8 cellular contexts compared by ENCODE assay signal in genomic region chr2:42134401-42134932, GRCh38. TPM values are rescaled to one million over a fixed set of nuclear protein-coding genes. Genes with fewer than 3 reads are reported as not detected.
A peak's percentile ranks its signal among the peaks of the same experiment; 100 is the strongest.
DNase-seq lines count a peak whose midpoint lies in the region; ATAC-seq and TF ChIP-seq lines count a peak whose summit lies in the region.
"Not testable (repeated sequence)": the region's sequence is repeated elsewhere in the genome, so short reads cannot be mapped to it uniquely, and the experiment has no call there.

No MANE protein-coding gene starts in this region.

- no CpG with 5 or more reads among the region's 10 CpGs for WGBS in mesendoderm (ENCODE audit: extremely low coverage, insufficient coverage, low lambda C conversion rate)

- not testable (repeated sequence) for H2BK15ac ChIP-seq in mesendoderm (replicated peaks; ENCODE audit: low read depth)

- H2BK5ac ChIP-seq in mesendoderm (ENCODE audit: low read length): not testable (repeated sequence)

- H3K27me3 ChIP-seq in BLaER1 treated with 17β-estradiol and CSF1 and Interleukin-3, amounts not matched to agents 10 nM and 100 nM; Caco-2 (replicated peaks; ENCODE audit: control insufficient read depth, insufficient read depth, low read length); mesendoderm (ENCODE audit: insufficient read depth, low read length, poor library complexity): not testable (repeated sequence)

- H3K27ac ChIP-seq in BLaER1 treated with 17β-estradiol and CSF1 and Interleukin-3, amounts not matched to agents 10 nM and 100 nM; mesendoderm (ENCODE audit: low read depth, low read length): not testable (repeated sequence)
- peak overlapping the region; percentile 96 for H3K27ac ChIP-seq in VCaP

- H3K9ac ChIP-seq in BLaER1 treated with 17β-estradiol and CSF1 and Interleukin-3, amounts not matched to agents 10 nM and 100 nM; mesendoderm (ENCODE audit: low read length): not testable (repeated sequence)

- not testable (repeated sequence) for H3K23ac ChIP-seq in mesendoderm (ENCODE audit: low read length)

- not testable (repeated sequence) for H3K4me3 Mint-ChIP-seq in Caco-2 (ENCODE audit: unreplicated experiment); central memory CD8-positive, alpha-beta T cell; nephron; stimulated activated memory B cell treated with anti-CD40 and anti-IgM and Interleukin-4, amounts not matched to agents 10 μg/mL and 1 μg/mL and 100 μg/mL, for 72 hours
- peak overlapping the region; percentile 79 to 81 for H3K4me3 Mint-ChIP-seq in activated T-cell treated with anti-CD3 and anti-CD28 coated beads, Interleukin-2, amount 50 U/mL, for 72 hours

- not testable (repeated sequence) for H2AK5ac ChIP-seq in mesendoderm (ENCODE audit: low read length)

- H3K9me3 ChIP-seq in BLaER1 treated with 17β-estradiol and CSF1 and Interleukin-3, amounts not matched to agents 10 nM and 100 nM (replicated peaks in 1 of 11); Caco-2: not testable (repeated sequence)

- BruUV-seq in Caco-2 (replicated peaks; lab: Mats Ljungman, UMichigan): not testable (repeated sequence)

- H2BK120ac ChIP-seq in mesendoderm (ENCODE audit: low read depth, low read length): peak overlapping the region; percentile 55

- not testable (repeated sequence) for H3K79me1 ChIP-seq in mesendoderm (ENCODE audit: low read length)

- TF ChIP-seq CTCF in Caco-2 (IDR thresholded peaks at IDR 0.05; ENCODE audit: insufficient read depth in 1 of 2, low read depth in 1 of 2, low read length in 1 of 2, severe bottlenecking in 1 of 2, unreplicated experiment in 1 of 2); VCaP (conservative IDR thresholded peaks at IDR 0.05); nephron (IDR thresholded peaks at IDR 0.05; ENCODE audit: unreplicated experiment in 3 of 3): not testable (repeated sequence)

- H3K36me3 Mint-ChIP-seq in Caco-2 (ENCODE audit: insufficient read depth, unreplicated experiment); activated T-cell treated with anti-CD3 and anti-CD28 coated beads, Interleukin-2, amount 50 U/mL, for 72 hours (ENCODE audit: insufficient read depth in 2 of 2); central memory CD8-positive, alpha-beta T cell (ENCODE audit: insufficient read depth); nephron (ENCODE audit: low read depth); stimulated activated memory B cell treated with anti-CD40 and anti-IgM and Interleukin-4, amounts not matched to agents 10 μg/mL and 1 μg/mL and 100 μg/mL, for 72 hours: not testable (repeated sequence)

- DNase-seq in Caco-2; activated T-cell treated with anti-CD3 and anti-CD28 coated beads, Interleukin-2, amount 50 U/mL, for 72 hours; central memory CD8-positive, alpha-beta T cell (ENCODE audit: low spot score in 2 of 2); mesendoderm: not testable (repeated sequence)

- H3K27me3 Mint-ChIP-seq in Caco-2 (ENCODE audit: insufficient read depth, unreplicated experiment); activated T-cell treated with anti-CD3 and anti-CD28 coated beads, Interleukin-2, amount 50 U/mL, for 72 hours (ENCODE audit: low read depth); central memory CD8-positive, alpha-beta T cell; nephron (ENCODE audit: low read depth); stimulated activated memory B cell treated with anti-CD40 and anti-IgM and Interleukin-4, amounts not matched to agents 10 μg/mL and 1 μg/mL and 100 μg/mL, for 72 hours: not testable (repeated sequence)

- H3K4me2 ChIP-seq in BLaER1 treated with 17β-estradiol and CSF1 and Interleukin-3, amounts not matched to agents 10 nM and 100 nM: peak overlapping the region in 10 of 11 experiments; percentile 73 to 96 (median 90); a peak in 19 of 22 replicates
- H3K4me2 ChIP-seq in mesendoderm (ENCODE audit: low read length): not testable (repeated sequence)

- H3K27ac Mint-ChIP-seq in Caco-2 (ENCODE audit: unreplicated experiment) (peak overlapping the region; percentile 84), nephron (peak overlapping the region in 2 of 3 experiments; percentile 56 to 93)
- not testable (repeated sequence) for H3K27ac Mint-ChIP-seq in activated T-cell treated with anti-CD3 and anti-CD28 coated beads, Interleukin-2, amount 50 U/mL, for 72 hours
- H3K27ac Mint-ChIP-seq in central memory CD8-positive, alpha-beta T cell (ENCODE audit: low read depth): peak overlapping the region; percentile 44
- peak overlapping the region; percentile 60 for H3K27ac Mint-ChIP-seq in stimulated activated memory B cell treated with anti-CD40 and anti-IgM and Interleukin-4, amounts not matched to agents 10 μg/mL and 1 μg/mL and 100 μg/mL, for 72 hours

- H3K9me3 Mint-ChIP-seq in Caco-2 (ENCODE audit: unreplicated experiment); activated T-cell treated with anti-CD3 and anti-CD28 coated beads, Interleukin-2, amount 50 U/mL, for 72 hours; central memory CD8-positive, alpha-beta T cell; nephron; stimulated activated memory B cell treated with anti-CD40 and anti-IgM and Interleukin-4, amounts not matched to agents 10 μg/mL and 1 μg/mL and 100 μg/mL, for 72 hours: not testable (repeated sequence)

- H3K4me1 ChIP-seq in BLaER1 treated with 17β-estradiol and CSF1 and Interleukin-3, amounts not matched to agents 10 nM and 100 nM: peaks cover 67 to 87% (median 74%) of the 10 kb centered on the region in 10 experiments
- H3K4me1 ChIP-seq in Caco-2 (peaks cover 64% of the 10 kb centered on the region), mesendoderm (ENCODE audit: control insufficient read depth, low read depth, low read length) (peaks cover 22% of the 10 kb centered on the region)

- H3K79me2 ChIP-seq in mesendoderm (ENCODE audit: control insufficient read depth, insufficient read depth, low read length): not testable (repeated sequence)

- H3K36me3 ChIP-seq in BLaER1 treated with 17β-estradiol and CSF1 and Interleukin-3, amounts not matched to agents 10 nM and 100 nM; Caco-2 (ENCODE audit: control insufficient read depth, insufficient read depth, low read length); mesendoderm (ENCODE audit: control insufficient read depth, insufficient read depth, low read length): not testable (repeated sequence)

- peaks cover 47% of the 10 kb centered on the region for H3K4me1 Mint-ChIP-seq in Caco-2 (ENCODE audit: low read depth, unreplicated experiment)
- peaks cover 82% of the 10 kb centered on the region for H3K4me1 Mint-ChIP-seq in activated T-cell treated with anti-CD3 and anti-CD28 coated beads, Interleukin-2, amount 50 U/mL, for 72 hours (ENCODE audit: low read depth)
- H3K4me1 Mint-ChIP-seq in central memory CD8-positive, alpha-beta T cell: peaks cover 57% of the 10 kb centered on the region
- H3K4me1 Mint-ChIP-seq in nephron: peaks cover 88% of the 10 kb centered on the region
- peaks cover 60% of the 10 kb centered on the region for H3K4me1 Mint-ChIP-seq in stimulated activated memory B cell treated with anti-CD40 and anti-IgM and Interleukin-4, amounts not matched to agents 10 μg/mL and 1 μg/mL and 100 μg/mL, for 72 hours

- not testable (repeated sequence) for H3K18ac ChIP-seq in mesendoderm (ENCODE audit: low read length)

- ATAC-seq in activated T-cell treated with anti-CD3 and anti-CD28 coated beads, Interleukin-2, amount 50 U/mL, for 72 hours (replicated peaks in 1 of 2); central memory CD8-positive, alpha-beta T cell (replicated peaks; ENCODE audit: extremely low read depth, poor library complexity, severe bottlenecking); stimulated activated memory B cell treated with anti-CD40 and anti-IgM and Interleukin-4, amounts not matched to agents 10 μg/mL and 1 μg/mL and 100 μg/mL, for 72 hours: not testable (repeated sequence)

- POLR2A ChIA-PET in Caco-2 (lab: Charles Lee): interaction anchor here (0.6 kb wide), 1 partner anchor 431 kb away, joined by 3 read pairs; no protein-coding TSS in a partner anchor

- H4K5ac ChIP-seq in mesendoderm (ENCODE audit: low read length): not testable (repeated sequence)

- H3K4ac ChIP-seq in mesendoderm (ENCODE audit: low read depth, low read length): not testable (repeated sequence)

- not testable (repeated sequence) for H4K20me1 ChIP-seq in BLaER1 treated with 17β-estradiol and CSF1 and Interleukin-3, amounts not matched to agents 10 nM and 100 nM

- intact Hi-C loops in Caco-2 (cut with micrococcal nuclease; ENCODE audit: unreplicated experiment): loop anchor here (5.0 kb wide), 1 partner anchor 33 kb away; the partner anchor contains the start of gene EML4

- H3K4me3 ChIP-seq in BLaER1 treated with 17β-estradiol and CSF1 and Interleukin-3, amounts not matched to agents 10 nM and 100 nM; Caco-2 (ENCODE audit: low read depth, low read length); mesendoderm (ENCODE audit: low read length): not testable (repeated sequence)

- not testable (repeated sequence) for H4K8ac ChIP-seq in mesendoderm (ENCODE audit: low read depth, low read length)

- CTCF ChIA-PET in Caco-2 (lab: Charles Lee): not testable (repeated sequence)

- H3K56ac ChIP-seq in mesendoderm (ENCODE audit: low read length): not testable (repeated sequence)

RNA-seq across cellular contexts. Expression of gene EML4, which starts 34.7 kb away (rescaled TPM):
- total RNA-seq in Caco-2 (2022): 122 and 125 TPM in 2 replicates
- total RNA-seq in activated T-cell treated with anti-CD3 and anti-CD28 coated beads, Interleukin-2, amount 50 U/mL, for 72 hours: 10 to 100 TPM; 79.2 to 82.2 TPM
- polyA plus RNA-seq in mesendoderm (2013, experiment 1 of 2): 55.7 TPM
- 54.9 TPM for polyA plus RNA-seq in mesendoderm (2013, experiment 2 of 2)
